ENCODE assay signal across 14 cellular contexts in the genomic region with DNA sequence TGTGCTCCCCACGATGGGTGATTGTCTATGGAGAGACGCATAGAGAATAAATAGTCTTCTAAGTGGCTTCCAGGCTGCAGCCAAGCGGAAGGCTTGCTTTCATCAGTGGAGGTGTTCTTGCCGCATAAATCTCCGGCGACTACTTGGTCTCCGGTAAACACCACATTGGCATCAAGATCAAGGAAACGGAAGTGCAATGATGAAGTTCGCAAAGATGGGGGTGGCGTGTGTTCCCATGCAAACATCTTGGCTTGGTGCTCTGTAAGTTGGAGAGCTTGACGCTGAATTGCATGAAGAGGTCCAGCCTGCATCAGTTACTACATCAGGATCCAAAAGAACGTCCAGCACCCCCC.
DNase-seq lines count a peak whose midpoint lies in the region; ATAC-seq and TF ChIP-seq lines count a peak whose summit lies in the region.
"Had no signal": no experiment of that assay in that cellular context is flagged by ENCODE, and none has a peak within 500 bp of the region (broad histone marks: within the 10 kb centered on the region; RNA-seq: fewer than 3 reads in every experiment).

No MANE protein-coding gene starts in this region.

- H3K9me3 Mint-ChIP-seq in activated naive CD4-positive, alpha-beta T cell treated with anti-CD3 and anti-CD28 coated beads for 36 hours = no peaks in the 10 kb centered on the region
- no peaks in the 10 kb centered on the region for H3K9me3 Mint-ChIP-seq in central memory CD8-positive, alpha-beta T cell
- H3K9me3 Mint-ChIP-seq: activated B cell treated with CpG ODN at 0.5 μM for 24 hours; immature natural killer cell; natural killer cell treated with Interleukin-12 subunit alpha and Interleukin-12 subunit beta and Interleukin-15 and Interleukin-18, amount 100 ng/mL, for 72 hours had no signal

- H3K4ac ChIP-seq in mesenchymal stem cell (ENCODE audit: low read depth in 1 of 2, low read length in 2 of 2) = no peak overlapping the region

- TF ChIP-seq POLR2A in transverse colon (IDR thresholded peaks at IDR 0.05) (no peak), breast epithelium (IDR thresholded peaks at IDR 0.05) (no peak)

- TF ChIP-seq EP300 in transverse colon (IDR thresholded peaks at IDR 0.05; ENCODE audit: low read depth) = peak; percentile 77

- H3K36me3 Mint-ChIP-seq in activated naive CD4-positive, alpha-beta T cell treated with anti-CD3 and anti-CD28 coated beads for 36 hours (ENCODE audit: low read depth) = no peaks in the 10 kb centered on the region
- H3K36me3 Mint-ChIP-seq in central memory CD8-positive, alpha-beta T cell (ENCODE audit: insufficient read depth) = peaks cover 2% of the 10 kb centered on the region
- H3K36me3 Mint-ChIP-seq: immature natural killer cell; natural killer cell treated with Interleukin-12 subunit alpha and Interleukin-12 subunit beta and Interleukin-15 and Interleukin-18, amount 100 ng/mL, for 72 hours had no signal

- peak overlapping the region; percentile 7 for H3K4me3 Mint-ChIP-seq in activated naive CD4-positive, alpha-beta T cell treated with anti-CD3 and anti-CD28 coated beads for 36 hours
- H3K4me3 Mint-ChIP-seq in central memory CD8-positive, alpha-beta T cell = no peak overlapping the region
- H3K4me3 Mint-ChIP-seq: activated B cell treated with CpG ODN at 0.5 μM for 24 hours; natural killer cell treated with Interleukin-12 subunit alpha and Interleukin-12 subunit beta and Interleukin-15 and Interleukin-18, amount 100 ng/mL, for 72 hours had no signal

- peaks cover 24% of the 10 kb centered on the region for H3K4me1 Mint-ChIP-seq in activated naive CD4-positive, alpha-beta T cell treated with anti-CD3 and anti-CD28 coated beads for 36 hours (ENCODE audit: low read depth)
- H3K4me1 Mint-ChIP-seq in central memory CD8-positive, alpha-beta T cell = peaks cover 17% of the 10 kb centered on the region
- H3K4me1 Mint-ChIP-seq: activated B cell treated with CpG ODN at 0.5 μM for 24 hours had no signal

- no peak overlapping the region for H3K14ac ChIP-seq in mesenchymal stem cell (ENCODE audit: low read length in 2 of 2)

- H3K27me3 ChIP-seq in mesenchymal stem cell (ENCODE audit: control insufficient read depth in 1 of 2, insufficient read depth in 1 of 2, low read length in 2 of 2) = no peaks in the 10 kb centered on the region
- no peaks in the 10 kb centered on the region for H3K27me3 ChIP-seq in transverse colon
- no peaks in the 10 kb centered on the region for H3K27me3 ChIP-seq in breast epithelium

- no peak overlapping the region for H3K23ac ChIP-seq in mesenchymal stem cell (ENCODE audit: low read length in 2 of 2)

- H2BK12ac ChIP-seq in mesenchymal stem cell (ENCODE audit: low read length in 2 of 2) = peak overlapping the region in 1 of 2 experiments; percentile 42

- no peak overlapping the region for H2AFZ ChIP-seq in mesenchymal stem cell (ENCODE audit: low read depth, low read length)

- H4K91ac ChIP-seq in mesenchymal stem cell (ENCODE audit: low read length) = no peak overlapping the region

- no peaks in the 10 kb centered on the region for H3K79me1 ChIP-seq in mesenchymal stem cell (replicated peaks; ENCODE audit: low read length, poor library complexity, severe bottlenecking)

- H3K9me3 ChIP-seq in mesenchymal stem cell (ENCODE audit: control insufficient read depth, low read length) (no peaks in the 10 kb centered on the region), transverse colon (no peaks in the 10 kb centered on the region), breast epithelium (no peaks in the 10 kb centered on the region)

- ATAC-seq in central memory CD8-positive, alpha-beta T cell (replicated peaks; ENCODE audit: extremely low read depth, poor library complexity, severe bottlenecking) = peak; percentile 49
- ATAC-seq: natural killer cell treated with Interleukin-12 subunit alpha and Interleukin-12 subunit beta and Interleukin-15 and Interleukin-18, amount 100 ng/mL, for 72 hours; stimulated activated naive CD8-positive, alpha-beta T cell treated with anti-CD3 and anti-CD28 coated beads, Interleukin-15, Interleukin-2, amounts not matched to agents 100 U/mL and 50 U/mL, for 24 hours had no signal

- no peak overlapping the region for H3K27ac ChIP-seq in mesenchymal stem cell (ENCODE audit: low read length, poor library complexity, severe bottlenecking)
- peak overlapping the region; percentile 77 to 90 (median 86) for H3K27ac ChIP-seq in transverse colon
- H3K27ac ChIP-seq in breast epithelium = peak overlapping the region in 1 of 2 donors; percentile 55

- no peak overlapping the region for H2BK120ac ChIP-seq in mesenchymal stem cell (ENCODE audit: low read depth, low read length)

- H2AK5ac ChIP-seq in mesenchymal stem cell (ENCODE audit: low read length, severe bottlenecking) = no peak overlapping the region

- no peaks in the 10 kb centered on the region for H3K27me3 Mint-ChIP-seq in activated naive CD4-positive, alpha-beta T cell treated with anti-CD3 and anti-CD28 coated beads for 36 hours (ENCODE audit: low read depth)
- H3K27me3 Mint-ChIP-seq in central memory CD8-positive, alpha-beta T cell = no peaks in the 10 kb centered on the region

- in situ Hi-C loops in transverse colon (cut with MboI; ENCODE audit: low pct_ligation_motif_present in 1 of 4, low pct_unique_long_range_greater_than_20kb in 1 of 4, low sequenced_read_pairs in 3 of 4) = no loop called here

- H2BK15ac ChIP-seq in mesenchymal stem cell (ENCODE audit: low read depth, poor library complexity, severe bottlenecking) = no peak overlapping the region

- no peak overlapping the region for H3K4me2 ChIP-seq in mesenchymal stem cell (ENCODE audit: low read length, poor library complexity, severe bottlenecking)

- TF ChIP-seq CTCF in transverse colon (IDR thresholded peaks at IDR 0.05) = no peak
- no peak for TF ChIP-seq CTCF in breast epithelium (IDR thresholded peaks at IDR 0.05)

- H3K18ac ChIP-seq in mesenchymal stem cell (ENCODE audit: low read depth in 1 of 2, low read length in 2 of 2) = peak overlapping the region in 1 of 2 experiments; percentile 58

- H3K27ac Mint-ChIP-seq in activated naive CD4-positive, alpha-beta T cell treated with anti-CD3 and anti-CD28 coated beads for 36 hours = no peak overlapping the region
- no peak overlapping the region for H3K27ac Mint-ChIP-seq in central memory CD8-positive, alpha-beta T cell (ENCODE audit: low read depth)
- H3K27ac Mint-ChIP-seq: activated B cell treated with CpG ODN at 0.5 μM for 24 hours; immature natural killer cell; natural killer cell treated with Interleukin-12 subunit alpha and Interleukin-12 subunit beta and Interleukin-15 and Interleukin-18, amount 100 ng/mL, for 72 hours had no signal

- peak; percentile 17 for DNase-seq in activated naive CD4-positive, alpha-beta T cell treated with anti-CD3 and anti-CD28 coated beads for 36 hours
- DNase-seq in activated naive CD4-positive, alpha-beta T cell treated with anti-CD3 and anti-CD28 coated beads, Interleukin-2, amount 50 U/mL, for 16 hours = no peak
- no peak for DNase-seq in central memory CD8-positive, alpha-beta T cell (ENCODE audit: low spot score in 2 of 2)
- no peak for DNase-seq in mesenchymal stem cell
- DNase-seq in transverse colon = no peak
- no peak for DNase-seq in glomerular visceral epithelial cell (ENCODE audit: extremely low spot score)
- no peak for DNase-seq in breast epithelium (ENCODE audit: low spot score in 2 of 2)
- no peak for DNase-seq in activated effector memory CD4-positive, alpha-beta T cell treated with anti-CD3 and anti-CD28 coated beads, Interleukin-2, amount 50 U/mL, for 16 hours
- DNase-seq: ACHN; activated B cell treated with CpG ODN at 0.5 μM for 24 hours; immature natural killer cell; NCI-H526; stimulated activated naive CD8-positive, alpha-beta T cell treated with anti-CD3 and anti-CD28 coated beads, Interleukin-15, Interleukin-2, amounts not matched to agents 100 U/mL and 50 U/mL, for 24 hours had no signal

- intact Hi-C loops in activated naive CD4-positive, alpha-beta T cell treated with anti-CD3 and anti-CD28 coated beads for 36 hours (cut with micrococcal nuclease) = no loop called here
- intact Hi-C loops in transverse colon (cut with DNase I; ENCODE audit: low total_unique reads) (no loop called here), breast epithelium (cut with DNase I; ENCODE audit: low total_unique reads) (no loop called here)

- no peak overlapping the region for H2BK5ac ChIP-seq in mesenchymal stem cell (ENCODE audit: low read depth, low read length, poor library complexity, severe bottlenecking)

- 84% methylated on average over 12 of the region's 12 CpGs for WGBS in mesenchymal stem cell
- 70% methylated on average over 12 of the region's 12 CpGs; no CpG with 5 or more reads in 1 of the 2 donors for WGBS in transverse colon (ENCODE audit: low coverage in 1 of 2), 2 donors

- peak overlapping the region; percentile 72 for H3K9ac ChIP-seq in mesenchymal stem cell (ENCODE audit: low read length)

- no peak overlapping the region for H4K8ac ChIP-seq in mesenchymal stem cell (ENCODE audit: low read length)

- H3K4me3 ChIP-seq in mesenchymal stem cell (ENCODE audit: insufficient read depth in 1 of 2, low read depth in 1 of 2, low read length in 2 of 2) (peak overlapping the region in 1 of 2 experiments; percentile 57), transverse colon (no peak overlapping the region), breast epithelium (peak overlapping the region in 1 of 3 donors; percentile 11)

- CTCF ChIA-PET in activated naive CD4-positive, alpha-beta T cell treated with anti-CD3 and anti-CD28 coated beads for 36 hours (lab: Charles Lee) = no interaction called here

- peaks cover 17% of the 10 kb centered on the region for H3K4me1 ChIP-seq in mesenchymal stem cell (ENCODE audit: control insufficient read depth, insufficient read depth, low read depth, low read length)
- peaks cover 14 to 47% (median 19%) of the 10 kb centered on the region in 4 donors for H3K4me1 ChIP-seq in transverse colon
- no peaks in the 10 kb centered on the region for H3K4me1 ChIP-seq in breast epithelium

- H3K36me3 ChIP-seq in mesenchymal stem cell (ENCODE audit: control insufficient read depth in 1 of 2, insufficient read depth in 2 of 2, low read depth in 1 of 2, low read length in 2 of 2) (no peaks in the 10 kb centered on the region), transverse colon (no peaks in the 10 kb centered on the region), breast epithelium (no peaks in the 10 kb centered on the region)
